1 cellular context compared by ENCODE assay signal in genomic region chr5:33167541-33167940, GRCh38.
TF ChIP-seq lines count a peak whose summit lies in the region.

No MANE protein-coding gene starts in this region.

TF ChIP-seq in GM23338, 12 proteins besides CTCF, POLR2A, EP300 and RAD21 (continued from another document):
- TF ChIP-seq ZNF462 (CRISPR knock-in tag; IDR thresholded peaks at IDR 0.05) (no peak), NANOG (IDR thresholded peaks at IDR 0.05; ENCODE audit: borderline replicate concordance) (no peak), REST (IDR thresholded peaks at IDR 0.05; ENCODE audit: unreplicated experiment) (no peak)
